1 cellular context compared by ENCODE assay signal in the genomic region with DNA sequence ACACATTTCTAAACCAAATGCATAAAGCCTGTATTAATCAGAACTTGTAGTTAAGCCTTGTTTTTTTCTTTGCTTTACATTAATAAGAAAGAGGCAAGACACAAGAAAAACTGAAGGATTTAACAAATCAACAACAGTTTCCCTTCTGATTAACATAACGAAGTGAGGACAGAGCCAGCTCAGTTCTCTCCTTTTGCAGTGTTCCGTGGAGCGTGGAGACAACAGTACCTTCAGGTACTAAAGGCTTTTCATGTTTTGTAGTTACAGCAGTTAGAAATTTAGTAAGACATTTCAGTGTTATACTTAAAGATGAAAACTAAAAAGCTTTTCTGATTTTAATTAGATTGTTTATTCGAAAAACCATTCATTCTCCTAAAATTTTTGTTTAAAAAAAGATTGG.
TF ChIP-seq lines count a peak whose summit lies in the region.

No MANE protein-coding gene starts in this region.

TF ChIP-seq in GM23338, 12 proteins besides CTCF, POLR2A, EP300 and RAD21 (continued from another document):
- TF ChIP-seq, protein P1, sequence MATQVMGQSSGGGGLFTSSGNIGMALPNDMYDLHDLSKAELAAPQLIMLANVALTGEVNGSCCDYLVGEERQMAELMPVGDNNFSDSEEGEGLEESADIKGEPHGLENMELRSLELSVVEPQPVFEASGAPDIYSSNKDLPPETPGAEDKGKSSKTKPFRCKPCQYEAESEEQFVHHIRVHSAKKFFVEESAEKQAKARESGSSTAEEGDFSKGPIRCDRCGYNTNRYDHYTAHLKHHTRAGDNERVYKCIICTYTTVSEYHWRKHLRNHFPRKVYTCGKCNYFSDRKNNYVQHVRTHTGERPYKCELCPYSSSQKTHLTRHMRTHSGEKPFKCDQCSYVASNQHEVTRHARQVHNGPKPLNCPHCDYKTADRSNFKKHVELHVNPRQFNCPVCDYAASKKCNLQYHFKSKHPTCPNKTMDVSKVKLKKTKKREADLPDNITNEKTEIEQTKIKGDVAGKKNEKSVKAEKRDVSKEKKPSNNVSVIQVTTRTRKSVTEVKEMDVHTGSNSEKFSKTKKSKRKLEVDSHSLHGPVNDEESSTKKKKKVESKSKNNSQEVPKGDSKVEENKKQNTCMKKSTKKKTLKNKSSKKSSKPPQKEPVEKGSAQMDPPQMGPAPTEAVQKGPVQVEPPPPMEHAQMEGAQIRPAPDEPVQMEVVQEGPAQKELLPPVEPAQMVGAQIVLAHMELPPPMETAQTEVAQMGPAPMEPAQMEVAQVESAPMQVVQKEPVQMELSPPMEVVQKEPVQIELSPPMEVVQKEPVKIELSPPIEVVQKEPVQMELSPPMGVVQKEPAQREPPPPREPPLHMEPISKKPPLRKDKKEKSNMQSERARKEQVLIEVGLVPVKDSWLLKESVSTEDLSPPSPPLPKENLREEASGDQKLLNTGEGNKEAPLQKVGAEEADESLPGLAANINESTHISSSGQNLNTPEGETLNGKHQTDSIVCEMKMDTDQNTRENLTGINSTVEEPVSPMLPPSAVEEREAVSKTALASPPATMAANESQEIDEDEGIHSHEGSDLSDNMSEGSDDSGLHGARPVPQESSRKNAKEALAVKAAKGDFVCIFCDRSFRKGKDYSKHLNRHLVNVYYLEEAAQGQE (IDR thresholded peaks at IDR 0.05; ENCODE audit: unreplicated experiment) = no peak
- no peak for TF ChIP-seq EZH2phosphoT487 (IDR thresholded peaks at IDR 0.05; ENCODE audit: unreplicated experiment)
- no peak for TF ChIP-seq EZH2 (IDR thresholded peaks at IDR 0.05; ENCODE audit: low read depth, unreplicated experiment)
- TF ChIP-seq, protein P2, sequence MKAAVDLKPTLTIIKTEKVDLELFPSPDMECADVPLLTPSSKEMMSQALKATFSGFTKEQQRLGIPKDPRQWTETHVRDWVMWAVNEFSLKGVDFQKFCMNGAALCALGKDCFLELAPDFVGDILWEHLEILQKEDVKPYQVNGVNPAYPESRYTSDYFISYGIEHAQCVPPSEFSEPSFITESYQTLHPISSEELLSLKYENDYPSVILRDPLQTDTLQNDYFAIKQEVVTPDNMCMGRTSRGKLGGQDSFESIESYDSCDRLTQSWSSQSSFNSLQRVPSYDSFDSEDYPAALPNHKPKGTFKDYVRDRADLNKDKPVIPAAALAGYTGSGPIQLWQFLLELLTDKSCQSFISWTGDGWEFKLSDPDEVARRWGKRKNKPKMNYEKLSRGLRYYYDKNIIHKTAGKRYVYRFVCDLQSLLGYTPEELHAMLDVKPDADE (IDR thresholded peaks at IDR 0.05) = no peak
- no peak for TF ChIP-seq JUNB (IDR thresholded peaks at IDR 0.05; ENCODE audit: unreplicated experiment)
- TF ChIP-seq, protein P3, sequence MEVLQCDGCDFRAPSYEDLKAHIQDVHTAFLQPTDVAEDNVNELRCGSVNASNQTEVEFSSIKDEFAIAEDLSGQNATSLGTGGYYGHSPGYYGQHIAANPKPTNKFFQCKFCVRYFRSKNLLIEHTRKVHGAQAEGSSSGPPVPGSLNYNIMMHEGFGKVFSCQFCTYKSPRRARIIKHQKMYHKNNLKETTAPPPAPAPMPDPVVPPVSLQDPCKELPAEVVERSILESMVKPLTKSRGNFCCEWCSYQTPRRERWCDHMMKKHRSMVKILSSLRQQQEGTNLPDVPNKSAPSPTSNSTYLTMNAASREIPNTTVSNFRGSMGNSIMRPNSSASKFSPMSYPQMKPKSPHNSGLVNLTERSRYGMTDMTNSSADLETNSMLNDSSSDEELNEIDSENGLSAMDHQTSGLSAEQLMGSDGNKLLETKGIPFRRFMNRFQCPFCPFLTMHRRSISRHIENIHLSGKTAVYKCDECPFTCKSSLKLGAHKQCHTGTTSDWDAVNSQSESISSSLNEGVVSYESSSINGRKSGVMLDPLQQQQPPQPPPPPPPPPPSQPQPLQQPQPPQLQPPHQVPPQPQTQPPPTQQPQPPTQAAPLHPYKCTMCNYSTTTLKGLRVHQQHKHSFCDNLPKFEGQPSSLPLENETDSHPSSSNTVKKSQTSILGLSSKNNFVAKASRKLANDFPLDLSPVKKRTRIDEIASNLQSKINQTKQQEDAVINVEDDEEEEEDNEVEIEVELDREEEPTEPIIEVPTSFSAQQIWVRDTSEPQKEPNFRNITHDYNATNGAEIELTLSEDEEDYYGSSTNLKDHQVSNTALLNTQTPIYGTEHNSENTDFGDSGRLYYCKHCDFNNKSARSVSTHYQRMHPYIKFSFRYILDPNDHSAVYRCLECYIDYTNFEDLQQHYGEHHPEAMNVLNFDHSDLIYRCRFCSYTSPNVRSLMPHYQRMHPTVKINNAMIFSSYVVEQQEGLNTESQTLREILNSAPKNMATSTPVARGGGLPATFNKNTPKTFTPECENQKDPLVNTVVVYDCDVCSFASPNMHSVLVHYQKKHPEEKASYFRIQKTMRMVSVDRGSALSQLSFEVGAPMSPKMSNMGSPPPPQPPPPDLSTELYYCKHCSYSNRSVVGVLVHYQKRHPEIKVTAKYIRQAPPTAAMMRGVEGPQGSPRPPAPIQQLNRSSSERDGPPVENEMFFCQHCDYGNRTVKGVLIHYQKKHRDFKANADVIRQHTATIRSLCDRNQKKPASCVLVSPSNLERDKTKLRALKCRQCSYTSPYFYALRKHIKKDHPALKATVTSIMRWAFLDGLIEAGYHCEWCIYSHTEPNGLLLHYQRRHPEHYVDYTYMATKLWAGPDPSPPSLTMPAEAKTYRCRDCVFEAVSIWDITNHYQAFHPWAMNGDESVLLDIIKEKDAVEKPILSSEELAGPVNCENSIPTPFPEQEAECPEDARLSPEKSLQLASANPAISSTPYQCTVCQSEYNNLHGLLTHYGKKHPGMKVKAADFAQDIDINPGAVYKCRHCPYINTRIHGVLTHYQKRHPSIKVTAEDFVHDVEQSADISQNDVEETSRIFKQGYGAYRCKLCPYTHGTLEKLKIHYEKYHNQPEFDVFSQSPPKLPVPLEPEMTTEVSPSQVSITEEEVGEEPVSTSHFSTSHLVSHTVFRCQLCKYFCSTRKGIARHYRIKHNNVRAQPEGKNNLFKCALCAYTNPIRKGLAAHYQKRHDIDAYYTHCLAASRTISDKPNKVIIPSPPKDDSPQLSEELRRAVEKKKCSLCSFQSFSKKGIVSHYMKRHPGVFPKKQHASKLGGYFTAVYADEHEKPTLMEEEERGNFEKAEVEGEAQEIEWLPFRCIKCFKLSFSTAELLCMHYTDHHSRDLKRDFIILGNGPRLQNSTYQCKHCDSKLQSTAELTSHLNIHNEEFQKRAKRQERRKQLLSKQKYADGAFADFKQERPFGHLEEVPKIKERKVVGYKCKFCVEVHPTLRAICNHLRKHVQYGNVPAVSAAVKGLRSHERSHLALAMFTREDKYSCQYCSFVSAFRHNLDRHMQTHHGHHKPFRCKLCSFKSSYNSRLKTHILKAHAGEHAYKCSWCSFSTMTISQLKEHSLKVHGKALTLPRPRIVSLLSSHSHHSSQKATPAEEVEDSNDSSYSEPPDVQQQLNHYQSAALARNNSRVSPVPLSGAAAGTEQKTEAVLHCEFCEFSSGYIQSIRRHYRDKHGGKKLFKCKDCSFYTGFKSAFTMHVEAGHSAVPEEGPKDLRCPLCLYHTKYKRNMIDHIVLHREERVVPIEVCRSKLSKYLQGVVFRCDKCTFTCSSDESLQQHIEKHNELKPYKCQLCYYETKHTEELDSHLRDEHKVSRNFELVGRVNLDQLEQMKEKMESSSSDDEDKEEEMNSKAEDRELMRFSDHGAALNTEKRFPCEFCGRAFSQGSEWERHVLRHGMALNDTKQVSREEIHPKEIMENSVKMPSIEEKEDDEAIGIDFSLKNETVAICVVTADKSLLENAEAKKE (CRISPR knock-in tag; IDR thresholded peaks at IDR 0.05) = no peak
- no peak for TF ChIP-seq STAT1 (IDR thresholded peaks at IDR 0.05; ENCODE audit: unreplicated experiment)
- TF ChIP-seq NANOG (IDR thresholded peaks at IDR 0.05; ENCODE audit: borderline replicate concordance) = no peak
- no peak for TF ChIP-seq POLR2AphosphoS5 (IDR thresholded peaks at IDR 0.05; ENCODE audit: low read depth)
- no peak for TF ChIP-seq CREB1 (CRISPR knock-in tag; IDR thresholded peaks at IDR 0.05; ENCODE audit: low read depth)
